Comparison of ENCODE assay signal across 20 cellular contexts in the genomic region with DNA sequence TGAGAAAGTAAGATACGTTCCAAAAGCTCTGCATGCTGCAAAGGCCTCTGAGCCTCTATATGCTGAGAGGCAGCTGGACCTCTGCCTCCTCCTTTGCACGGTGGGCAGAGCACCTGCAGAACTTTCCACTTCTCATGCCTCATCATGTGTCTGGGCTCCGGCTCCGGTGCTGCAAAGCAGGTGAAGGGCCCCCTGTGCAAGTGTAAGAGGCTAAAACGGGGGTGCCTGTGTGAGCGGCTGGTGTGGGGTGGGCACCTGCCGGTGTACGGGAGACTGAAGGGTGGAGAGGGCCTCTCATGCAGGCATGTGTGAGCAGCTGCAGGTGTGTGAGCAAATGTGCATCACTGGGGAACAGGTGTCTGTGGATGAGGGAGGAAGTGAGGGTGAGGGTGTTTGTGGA.
"Had no signal": no experiment of that assay in that cellular context is flagged by ENCODE, and none has a peak within 500 bp of the region (broad histone marks: within the 10 kb centered on the region; RNA-seq: fewer than 3 reads in every experiment).

No MANE protein-coding gene starts in this region.

- H3K4me3 ChIP-seq: dorsolateral prefrontal cortex, pancreas, right lobe of liver, stomach, upper lobe of left lung had no signal

- H3K36me3 ChIP-seq: neutrophil, pancreas, right lobe of liver, stomach, upper lobe of left lung had no signal

- H3K27me3 ChIP-seq: dorsolateral prefrontal cortex, pancreas, right lobe of liver, stomach, upper lobe of left lung had no signal

- ATAC-seq: activated CD8-positive, alpha-beta T cell treated with anti-CD3 and anti-CD28 coated beads for 36 hours; activated naive CD8-positive, alpha-beta T cell treated with anti-CD3 and anti-CD28 coated beads, Interleukin-2, amount 50 U/mL, for 24 hours; activated T-helper 17 cell treated with anti-CD3 and anti-CD28 coated beads, Interleukin-2, amount 50 U/mL, for 72 hours; natural killer cell; pancreas; right lobe of liver; stimulated activated effector memory CD8-positive, alpha-beta T cell treated with anti-CD3 and anti-CD28 coated beads, Interleukin-12 subunit alpha, Interleukin-12 subunit beta, amount 100 ng/mL, for 72 hours had no signal

- H3K9me3 ChIP-seq: neutrophil, pancreas, right lobe of liver, stomach, upper lobe of left lung had no signal

- DNase-seq: activated CD4-positive, alpha-beta T cell treated with anti-CD3 and anti-CD28 coated beads, Interleukin-2, amount 10 ng/mL, durations not matched to agents 24 days and 14 days; activated CD8-positive, alpha-beta T cell treated with anti-CD3 and anti-CD28 coated beads for 36 hours; activated naive CD4-positive, alpha-beta T cell treated with anti-CD3 and anti-CD28 coated beads for 36 hours; activated naive CD8-positive, alpha-beta T cell treated with anti-CD3 and anti-CD28 coated beads, Interleukin-2, amount 50 U/mL, for 24 hours; activated T-cell treated with anti-CD3 and anti-CD28 coated beads, Interleukin-2, amount 50 U/mL, for 1 hour; anterior cingulate cortex; caudate nucleus; dorsolateral prefrontal cortex; mesendoderm; natural killer cell; pancreas; right lobe of liver; small intestine; stimulated activated CD4-positive, alpha-beta T cell treated with anti-CD3 and anti-CD28 coated beads, Interleukin-15, amount 100 ng/mL, for 24 hours; stimulated activated CD4-positive, alpha-beta T cell treated with anti-CD3 and anti-CD28 coated beads, Interleukin-4, amount 100 ng/mL, for 24 hours; stomach had no signal

- H3K4me1 ChIP-seq: right lobe of liver, upper lobe of left lung had no signal

- H3K27ac ChIP-seq: dorsolateral prefrontal cortex, neutrophil, pancreas, right lobe of liver, stomach, upper lobe of left lung had no signal
